In genomic region chr5:123340928-123341327, GRCh38 we compare ENCODE assay signal across 9 cellular contexts.
"Had no signal": no experiment of that assay in that cellular context is flagged by ENCODE, and none has a peak within 500 bp of the region (broad histone marks: within the 10 kb centered on the region; RNA-seq: fewer than 3 reads in every experiment).

No MANE protein-coding gene starts in this region.

- H2AFZ ChIP-seq: GM23248, GM23338 had no signal

- H3K4me2 ChIP-seq: GM23338 had no signal

- H3K27ac ChIP-seq: GM23248 had no signal

- H3K4me3 Mint-ChIP-seq: GM23338, H9, HFFc6 had no signal

- DNase-seq: GM23248, GOT3, H7, H9, HCEC 1CT, HFFc6 had no signal

- H3K4me3 ChIP-seq: GM23248, GM23338, HAP-1 had no signal

- H3K9me3 ChIP-seq: HAP-1 had no signal

- H3K4me1 Mint-ChIP-seq: GM23338, H9 had no signal

- H3K27ac Mint-ChIP-seq: GM23338, H9, HFFc6 had no signal

- H3K9ac ChIP-seq: GM23248 had no signal

- H3K4me1 ChIP-seq: HAP-1 had no signal

- H3K36me3 ChIP-seq: HAP-1 had no signal

- ATAC-seq: GM23338, HCT116 had no signal
